In the genomic region with DNA sequence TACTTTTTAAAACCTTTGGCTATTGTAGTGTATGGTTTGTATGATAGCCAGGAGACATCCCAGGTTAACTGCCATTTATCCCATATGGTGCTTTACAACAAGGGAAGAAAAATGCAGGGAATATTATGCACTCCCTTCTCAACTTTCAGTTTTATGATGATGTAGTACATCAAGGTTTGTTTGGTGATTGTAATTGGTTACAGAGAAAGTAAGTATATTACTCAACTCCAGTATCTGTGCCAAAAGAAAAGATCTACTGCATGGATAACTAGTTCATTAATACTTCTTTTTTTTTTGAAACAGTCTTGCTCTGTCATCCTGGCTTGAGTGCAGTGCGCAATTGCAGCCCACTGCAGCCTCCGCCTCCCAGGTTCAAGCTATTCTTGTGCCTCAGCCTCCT, we compare ENCODE assay signal across 33 cellular contexts.
"Had no signal": no experiment of that assay in that cellular context is flagged by ENCODE, and none has a peak within 500 bp of the region (broad histone marks: within the 10 kb centered on the region; RNA-seq: fewer than 3 reads in every experiment).

No MANE protein-coding gene starts in this region.

- H3K27ac ChIP-seq: esophagus squamous epithelium, gastroesophageal sphincter, left lung, lower lobe of right lung, parathyroid adenoma, psoas muscle, sigmoid colon, thoracic aorta had no signal

- H3K27me3 ChIP-seq: esophagus squamous epithelium, gastroesophageal sphincter, left lung, sigmoid colon had no signal

- H3K9ac ChIP-seq: parathyroid adenoma had no signal

- H3K4me1 ChIP-seq: parathyroid adenoma had no signal

- DNase-seq: activated CD4-positive, alpha-beta memory T cell treated with anti-CD3 and anti-CD28 coated beads, Interleukin-2, amount 10 ng/mL, durations not matched to agents 7 days and 5 days; activated CD4-positive, alpha-beta T cell treated with anti-CD3 and anti-CD28 coated beads, Interleukin-2, amount 10 ng/mL, durations not matched to agents 24 days and 14 days; activated CD4-positive, CD25-positive, alpha-beta regulatory T cell treated with anti-CD3 and anti-CD28 coated beads, Interleukin-2, amount 50 U/mL, for 72 hours; activated CD8-positive, alpha-beta memory T cell treated with anti-CD3 and anti-CD28 coated beads, Interleukin-2, amount 50 U/mL, for 48 hours; activated gamma-delta T cell; activated naive CD4-positive, alpha-beta T cell treated with anti-CD3 and anti-CD28 coated beads, Interleukin-2, amount 10 ng/mL, durations not matched to agents 7 days and 5 days; activated naive CD8-positive, alpha-beta T cell treated with anti-CD3 and anti-CD28 coated beads, Interleukin-2, amount 10 ng/mL, durations not matched to agents 7 days and 5 days; activated T-cell treated with anti-CD3 and anti-CD28 coated beads, Interleukin-2, amount 50 U/mL, for 24 hours; amygdala; central memory CD4-positive, alpha-beta T cell; endodermal cell; esophagus squamous epithelium; hippocampal formation; kidney glomerular epithelial cell; left lung; lower lobe of right lung; mesenchymal stem cell; naive thymus-derived CD8-positive, alpha-beta T cell; nucleus accumbens; psoas muscle; sigmoid colon; small intestine; stimulated activated CD4-positive, alpha-beta T cell treated with anti-CD3 and anti-CD28 coated beads, Interleukin-4, amount 100 ng/mL, for 24 hours; T-helper 2 cell; trophoblast cell had no signal

- H3K79me2 ChIP-seq: parathyroid adenoma had no signal

- H3K4me3 Mint-ChIP-seq: activated CD4-positive, alpha-beta memory T cell treated with anti-CD3 and anti-CD28 coated beads, Interleukin-2, amount 10 ng/mL, durations not matched to agents 7 days and 5 days; activated CD4-positive, alpha-beta T cell treated with anti-CD3 and anti-CD28 coated beads, Interleukin-2, amount 10 ng/mL, durations not matched to agents 24 days and 14 days; activated naive CD4-positive, alpha-beta T cell treated with anti-CD3 and anti-CD28 coated beads, Interleukin-2, amount 10 ng/mL, durations not matched to agents 7 days and 5 days; activated naive CD8-positive, alpha-beta T cell treated with anti-CD3 and anti-CD28 coated beads, Interleukin-2, amount 10 ng/mL, durations not matched to agents 7 days and 5 days; activated T-cell treated with anti-CD3 and anti-CD28 coated beads, Interleukin-2, amount 50 U/mL, for 24 hours; dendritic cell treated with granulocyte-macrophage colony-stimulating factor and Interleukin-4, amounts not matched to agents 40 ng/mL and 50 ng/mL, for 4 days; endodermal cell; naive thymus-derived CD8-positive, alpha-beta T cell; neural crest cell; stimulated activated effector memory CD8-positive, alpha-beta T cell treated with anti-CD3 and anti-CD28 coated beads, Interleukin-12 subunit alpha, Interleukin-12 subunit beta, amount 100 ng/mL, for 72 hours; stimulated activated naive CD8-positive, alpha-beta T cell treated with anti-CD3 and anti-CD28 coated beads, Interleukin-15, Interleukin-2, amounts not matched to agents 100 ng/mL and 50 ng/mL, for 24 hours had no signal

- H3K27ac Mint-ChIP-seq: activated CD4-positive, alpha-beta memory T cell treated with anti-CD3 and anti-CD28 coated beads, Interleukin-2, amount 10 ng/mL, durations not matched to agents 7 days and 5 days; activated CD4-positive, alpha-beta T cell treated with anti-CD3 and anti-CD28 coated beads, Interleukin-2, amount 10 ng/mL, durations not matched to agents 24 days and 14 days; activated naive CD4-positive, alpha-beta T cell treated with anti-CD3 and anti-CD28 coated beads, Interleukin-2, amount 10 ng/mL, durations not matched to agents 7 days and 5 days; activated naive CD8-positive, alpha-beta T cell treated with anti-CD3 and anti-CD28 coated beads, Interleukin-2, amount 10 ng/mL, durations not matched to agents 7 days and 5 days; activated T-cell treated with anti-CD3 and anti-CD28 coated beads, Interleukin-2, amount 50 U/mL, for 24 hours; dendritic cell treated with granulocyte-macrophage colony-stimulating factor and Interleukin-4, amounts not matched to agents 40 ng/mL and 50 ng/mL, for 4 days; endodermal cell; naive thymus-derived CD8-positive, alpha-beta T cell; stimulated activated effector memory CD8-positive, alpha-beta T cell treated with anti-CD3 and anti-CD28 coated beads, Interleukin-12 subunit alpha, Interleukin-12 subunit beta, amount 100 ng/mL, for 72 hours; stimulated activated naive CD8-positive, alpha-beta T cell treated with anti-CD3 and anti-CD28 coated beads, Interleukin-15, Interleukin-2, amounts not matched to agents 100 ng/mL and 50 ng/mL, for 24 hours had no signal

- FAIRE-seq: small intestine, urothelium cell line had no signal

- ATAC-seq: gastroesophageal sphincter; left lung; lower lobe of right lung; naive thymus-derived CD8-positive, alpha-beta T cell; psoas muscle; stimulated activated effector memory CD8-positive, alpha-beta T cell treated with anti-CD3 and anti-CD28 coated beads, Interleukin-12 subunit alpha, Interleukin-12 subunit beta, amount 100 ng/mL, for 72 hours had no signal

- H3K36me3 ChIP-seq: thoracic aorta had no signal

- H2AFZ ChIP-seq: parathyroid adenoma had no signal

- H3K27me3 Mint-ChIP-seq: activated CD4-positive, alpha-beta memory T cell treated with anti-CD3 and anti-CD28 coated beads, Interleukin-2, amount 10 ng/mL, durations not matched to agents 7 days and 5 days; activated CD4-positive, alpha-beta T cell treated with anti-CD3 and anti-CD28 coated beads, Interleukin-2, amount 10 ng/mL, durations not matched to agents 24 days and 14 days; activated naive CD4-positive, alpha-beta T cell treated with anti-CD3 and anti-CD28 coated beads, Interleukin-2, amount 10 ng/mL, durations not matched to agents 7 days and 5 days; activated naive CD8-positive, alpha-beta T cell treated with anti-CD3 and anti-CD28 coated beads, Interleukin-2, amount 10 ng/mL, durations not matched to agents 7 days and 5 days; activated T-cell treated with anti-CD3 and anti-CD28 coated beads, Interleukin-2, amount 50 U/mL, for 24 hours; dendritic cell treated with granulocyte-macrophage colony-stimulating factor and Interleukin-4, amounts not matched to agents 40 ng/mL and 50 ng/mL, for 4 days; naive thymus-derived CD8-positive, alpha-beta T cell; stimulated activated naive CD8-positive, alpha-beta T cell treated with anti-CD3 and anti-CD28 coated beads, Interleukin-15, Interleukin-2, amounts not matched to agents 100 ng/mL and 50 ng/mL, for 24 hours had no signal

- H3K9me3 Mint-ChIP-seq: activated CD4-positive, alpha-beta memory T cell treated with anti-CD3 and anti-CD28 coated beads, Interleukin-2, amount 10 ng/mL, durations not matched to agents 7 days and 5 days; activated CD4-positive, alpha-beta T cell treated with anti-CD3 and anti-CD28 coated beads, Interleukin-2, amount 10 ng/mL, durations not matched to agents 24 days and 14 days; activated naive CD4-positive, alpha-beta T cell treated with anti-CD3 and anti-CD28 coated beads, Interleukin-2, amount 10 ng/mL, durations not matched to agents 7 days and 5 days; activated naive CD8-positive, alpha-beta T cell treated with anti-CD3 and anti-CD28 coated beads, Interleukin-2, amount 10 ng/mL, durations not matched to agents 7 days and 5 days; activated T-cell treated with anti-CD3 and anti-CD28 coated beads, Interleukin-2, amount 50 U/mL, for 24 hours; dendritic cell treated with granulocyte-macrophage colony-stimulating factor and Interleukin-4, amounts not matched to agents 40 ng/mL and 50 ng/mL, for 4 days; endodermal cell; naive thymus-derived CD8-positive, alpha-beta T cell; neural crest cell; stimulated activated effector memory CD8-positive, alpha-beta T cell treated with anti-CD3 and anti-CD28 coated beads, Interleukin-12 subunit alpha, Interleukin-12 subunit beta, amount 100 ng/mL, for 72 hours; stimulated activated naive CD8-positive, alpha-beta T cell treated with anti-CD3 and anti-CD28 coated beads, Interleukin-15, Interleukin-2, amounts not matched to agents 100 ng/mL and 50 ng/mL, for 24 hours had no signal

- H3K4me3 ChIP-seq: esophagus squamous epithelium, gastroesophageal sphincter, left lung, lower lobe of right lung, psoas muscle, sigmoid colon, thoracic aorta had no signal

- H3K9me3 ChIP-seq: esophagus squamous epithelium, gastroesophageal sphincter, left lung, lower lobe of right lung, psoas muscle, sigmoid colon, thoracic aorta had no signal
